ENCODE assay signal across 8 cellular contexts in genomic region chrX:56763556-56764152, GRCh38. TPM values are rescaled to one million over a fixed set of nuclear protein-coding genes. Genes with fewer than 3 reads are reported as not detected.
A peak's percentile ranks its signal among the peaks of the same experiment; 100 is the strongest.
DNase-seq lines count a peak whose midpoint lies in the region; ATAC-seq and TF ChIP-seq lines count a peak whose summit lies in the region.

No MANE protein-coding gene starts in this region.

- H3K4me1 ChIP-seq in Caco-2 = no peaks in the 10 kb centered on the region

- peak; percentile 17 for ATAC-seq in HG02885 (IDR thresholded peaks at IDR 0.05; ENCODE audit: poor library complexity, unreplicated experiment)
- no peak for ATAC-seq in GM21367 (IDR thresholded peaks at IDR 0.05; ENCODE audit: unreplicated experiment)
- ATAC-seq in HG03045 (IDR thresholded peaks at IDR 0.05; ENCODE audit: unreplicated experiment) = no peak
- ATAC-seq in HG02623 (IDR thresholded peaks at IDR 0.05; ENCODE audit: unreplicated experiment) = no peak

- H3K4me1 Mint-ChIP-seq in activated naive CD4-positive, alpha-beta T cell treated with anti-CD3 and anti-CD28 coated beads, Interleukin-2, amount 10 ng/mL, durations not matched to agents 7 days and 5 days = peaks cover 58% of the 10 kb centered on the region
- H3K4me1 Mint-ChIP-seq in Caco-2 (ENCODE audit: low read depth, unreplicated experiment) = peaks cover 9% of the 10 kb centered on the region

- CTCF ChIA-PET in activated naive CD4-positive, alpha-beta T cell treated with anti-CD3 and anti-CD28 coated beads, Interleukin-2, amount 10 ng/mL, durations not matched to agents 7 days and 5 days (lab: Charles Lee) = interaction anchor here (0.8 to 1.9 kb wide), 3 partner anchors 37 to 215 kb away, joined by 4 to 7 read pairs (median 4); no protein-coding TSS in a partner anchor
- CTCF ChIA-PET in Caco-2 (lab: Charles Lee) = interaction anchor here (2.2 kb wide), 1 partner anchor 215 kb away, joined by 8 read pairs; no protein-coding TSS in a partner anchor

- peak overlapping the region; percentile 77 for H3K27ac ChIP-seq in C4-2B

- H3K36me3 Mint-ChIP-seq in activated naive CD4-positive, alpha-beta T cell treated with anti-CD3 and anti-CD28 coated beads, Interleukin-2, amount 10 ng/mL, durations not matched to agents 7 days and 5 days = peaks cover 13% of the 10 kb centered on the region
- H3K36me3 Mint-ChIP-seq in Caco-2 (ENCODE audit: insufficient read depth, unreplicated experiment) = no peaks in the 10 kb centered on the region

- H3K4me3 ChIP-seq in Caco-2 (ENCODE audit: low read depth, low read length) = no peak overlapping the region

- POLR2A ChIA-PET in Caco-2 (lab: Charles Lee) = no interaction called here

- H3K27me3 Mint-ChIP-seq in activated naive CD4-positive, alpha-beta T cell treated with anti-CD3 and anti-CD28 coated beads, Interleukin-2, amount 10 ng/mL, durations not matched to agents 7 days and 5 days = no peaks in the 10 kb centered on the region
- H3K27me3 Mint-ChIP-seq in Caco-2 (ENCODE audit: insufficient read depth, unreplicated experiment) = no peaks in the 10 kb centered on the region

- peak overlapping the region; percentile 94 for H3K27ac Mint-ChIP-seq in activated naive CD4-positive, alpha-beta T cell treated with anti-CD3 and anti-CD28 coated beads, Interleukin-2, amount 10 ng/mL, durations not matched to agents 7 days and 5 days
- H3K27ac Mint-ChIP-seq in Caco-2 (ENCODE audit: unreplicated experiment) = no peak overlapping the region

- TF ChIP-seq CTCF in C4-2B (conservative IDR thresholded peaks at IDR 0.05) (no peak), Caco-2 (IDR thresholded peaks at IDR 0.05; ENCODE audit: insufficient read depth in 1 of 2, low read depth in 1 of 2, low read length in 1 of 2, severe bottlenecking in 1 of 2, unreplicated experiment in 1 of 2) (no peak)

- H3K36me3 ChIP-seq in Caco-2 (ENCODE audit: control insufficient read depth, insufficient read depth, low read length) = no peaks in the 10 kb centered on the region

- BruUV-seq in Caco-2 (replicated peaks; lab: Mats Ljungman, UMichigan) = no TSS peak

- H3K9me3 ChIP-seq in Caco-2 = no peaks in the 10 kb centered on the region

- H3K27me3 ChIP-seq in Caco-2 (replicated peaks; ENCODE audit: control insufficient read depth, insufficient read depth, low read length) = no peaks in the 10 kb centered on the region

- no peak overlapping the region for H3K4me3 Mint-ChIP-seq in activated naive CD4-positive, alpha-beta T cell treated with anti-CD3 and anti-CD28 coated beads, Interleukin-2, amount 10 ng/mL, durations not matched to agents 7 days and 5 days
- H3K4me3 Mint-ChIP-seq in Caco-2 (ENCODE audit: unreplicated experiment) = no peak overlapping the region

- DNase-seq in activated naive CD4-positive, alpha-beta T cell treated with anti-CD3 and anti-CD28 coated beads, Interleukin-2, amount 10 ng/mL, durations not matched to agents 7 days and 5 days = no peak
- DNase-seq in lung microvascular endothelial cell (ENCODE audit: low read depth in 2 of 2) (peak; percentile 57 to 94), Caco-2 (no peak)

- intact Hi-C loops in Caco-2 (cut with micrococcal nuclease; ENCODE audit: unreplicated experiment) = no loop called here

- H3K9me3 Mint-ChIP-seq in activated naive CD4-positive, alpha-beta T cell treated with anti-CD3 and anti-CD28 coated beads, Interleukin-2, amount 10 ng/mL, durations not matched to agents 7 days and 5 days = no peaks in the 10 kb centered on the region
- no peaks in the 10 kb centered on the region for H3K9me3 Mint-ChIP-seq in Caco-2 (ENCODE audit: unreplicated experiment)

RNA-seq across cellular contexts. Expression of gene NBDY, which starts 34.6 kb away (rescaled TPM):
- 5.8 and 5.9 TPM in 2 replicates for total RNA-seq in lung microvascular endothelial cell
- total RNA-seq in Caco-2 (2022) = 27.9 and 29.4 TPM in 2 replicates

Comparison
In these comparisons a context has a peak if more than half of its experiments do, and no peak if none do; other contexts are left out.
1. DNase-seq: peak in lung microvascular endothelial cell (2 of 2); none in activated naive CD4-positive, alpha-beta T cell treated with anti-CD3 and anti-CD28 coated beads, Interleukin-2, amount 10 ng/mL, durations not matched to agents 7 days and 5 days (single experiment) and Caco-2 (0 of 2).